Comparison of ENCODE assay signal across 8 cellular contexts in the genomic region with DNA sequence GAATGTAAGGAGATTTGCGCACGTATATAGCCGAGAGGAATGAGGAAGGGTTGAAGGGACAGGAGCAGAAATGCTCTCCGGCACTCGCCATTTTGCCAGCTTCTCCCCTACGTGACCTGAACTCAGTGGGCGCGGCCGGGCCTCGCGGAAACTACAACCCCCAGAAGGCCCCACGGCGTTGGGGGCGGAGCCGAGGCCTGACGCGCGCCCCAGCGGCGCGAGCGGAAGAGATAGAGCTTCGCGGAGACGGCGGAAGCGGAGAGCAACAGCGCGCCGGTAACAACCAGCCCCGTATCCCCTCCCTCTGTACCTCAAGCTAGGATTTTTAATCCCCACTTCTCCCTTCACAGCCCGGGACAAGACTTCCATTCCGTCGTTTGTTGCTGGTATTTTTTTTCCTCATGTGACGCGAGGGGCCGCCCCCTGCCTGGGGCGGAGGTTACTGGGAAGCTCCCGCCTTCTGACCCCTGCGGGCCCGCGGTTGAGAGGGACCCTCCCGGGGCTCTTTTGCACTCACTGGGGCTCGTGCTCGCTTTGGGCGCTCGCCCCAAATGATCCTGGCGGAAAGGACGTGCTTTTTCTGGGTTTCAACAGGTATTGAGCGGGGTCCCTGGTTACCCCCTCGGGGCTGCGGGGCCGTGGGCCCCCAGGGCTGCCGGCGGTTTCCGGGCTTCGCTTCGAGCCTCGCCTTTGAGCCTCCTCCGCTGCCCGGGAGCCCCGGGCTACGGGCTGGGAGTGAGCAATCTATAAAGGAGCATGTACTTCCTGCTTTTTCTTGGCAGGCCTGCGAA. TPM values are rescaled to one million over a fixed set of nuclear protein-coding genes. Genes with fewer than 3 reads are reported as not detected.
A peak's percentile ranks its signal among the peaks of the same experiment; 100 is the strongest.
DNase-seq lines count a peak whose midpoint lies in the region; ATAC-seq, FAIRE-seq and TF ChIP-seq lines count a peak whose summit lies in the region.

Gene R3HCC1L, plus strand, starts transcription at position 227 of the 791 bp plus-strand sequence. CDS start 73,458 bp downstream, outside the sequence.

- H3K27me3 ChIP-seq in SU-DHL-6 (ENCODE audit: low read length) (no peaks in the 10 kb centered on the region), pancreas (no peaks in the 10 kb centered on the region), thyroid gland (no peaks in the 10 kb centered on the region)

- peaks cover 34% of the 10 kb centered on the region for H3K4me1 Mint-ChIP-seq in activated naive CD8-positive, alpha-beta T cell treated with anti-CD3 and anti-CD28 coated beads, Interleukin-2, amount 10 ng/mL, durations not matched to agents 7 days and 5 days

- no peak for FAIRE-seq in pancreas (lab: Jason Lieb, UNC)

- H3K9me3 Mint-ChIP-seq in activated naive CD8-positive, alpha-beta T cell treated with anti-CD3 and anti-CD28 coated beads, Interleukin-2, amount 10 ng/mL, durations not matched to agents 7 days and 5 days, result peaks cover 5% of the 10 kb centered on the region

- peak; percentile 75 for DNase-seq in GM12864 (ENCODE audit: low read depth)
- DNase-seq in NCI-H1092 treated with DMSO at 0.1 percent for 48 hours (lab: John Stamatoyannopoulos, UW), result peak; percentile 72
- peak; percentile 97 for DNase-seq in activated naive CD8-positive, alpha-beta T cell treated with anti-CD3 and anti-CD28 coated beads, Interleukin-2, amount 10 ng/mL, durations not matched to agents 7 days and 5 days
- DNase-seq in Right ventricle myocardium superior, result peak; percentile 96
- DNase-seq in pancreas, result peak; percentile 86 to 97 (median 92)
- DNase-seq in thyroid gland, result peak; percentile 87 to 89

- peak within 1 kb of the TSS; percentile 88 for H3K4me3 Mint-ChIP-seq in activated naive CD8-positive, alpha-beta T cell treated with anti-CD3 and anti-CD28 coated beads, Interleukin-2, amount 10 ng/mL, durations not matched to agents 7 days and 5 days

- peaks cover 13% of the 10 kb centered on the region for H3K36me3 Mint-ChIP-seq in activated naive CD8-positive, alpha-beta T cell treated with anti-CD3 and anti-CD28 coated beads, Interleukin-2, amount 10 ng/mL, durations not matched to agents 7 days and 5 days

- WGBS in pancreas, 2 donors, result 0 to 1% methylated on average over 64 of the region's 64 CpGs
- 0 to 1% methylated on average over 45 to 48 of the region's 64 CpGs for WGBS in thyroid gland, 2 donors

- H3K9me2 ChIP-seq in SU-DHL-6 (replicated peaks; ENCODE audit: insufficient read depth, low read length), result no peaks in the 10 kb centered on the region

- no peaks in the 10 kb centered on the region; the same call in 1 of the 2 replicates for H3K9me3 ChIP-seq in SU-DHL-6 (ENCODE audit: insufficient read depth, low read length)
- H3K9me3 ChIP-seq in pancreas, result no peaks in the 10 kb centered on the region
- no peaks in the 10 kb centered on the region for H3K9me3 ChIP-seq in thyroid gland

- peaks cover 51% of the 10 kb centered on the region for H3K79me2 ChIP-seq in SU-DHL-6 (ENCODE audit: insufficient read depth, low read length)

- H3F3A ChIP-seq in SU-DHL-6 (ENCODE audit: insufficient read depth), result peaks cover 8% of the 10 kb centered on the region

- peak within 1 kb of the TSS; percentile 83 for H3K9ac ChIP-seq in SU-DHL-6 (ENCODE audit: low read length)

- H3K4me3 ChIP-seq in GM12864 (ENCODE audit: low read depth, low read length) (peak within 1 kb of the TSS; percentile 84), SU-DHL-6 (ENCODE audit: insufficient read depth, low read length, poor library complexity, severe bottlenecking) (peak within 1 kb of the TSS; percentile 85), pancreas (peak within 1 kb of the TSS; percentile 86 to 97 (median 93)), thyroid gland (replicated peaks in 1 of 3) (peak within 1 kb of the TSS; percentile 76 to 96 (median 86))

- peak within 1 kb of the TSS; percentile 96 for H3K27ac Mint-ChIP-seq in activated naive CD8-positive, alpha-beta T cell treated with anti-CD3 and anti-CD28 coated beads, Interleukin-2, amount 10 ng/mL, durations not matched to agents 7 days and 5 days

- H3K36me3 ChIP-seq in SU-DHL-6 (ENCODE audit: low read length) (no peaks in the 10 kb centered on the region), pancreas (no peaks in the 10 kb centered on the region), thyroid gland (no peaks in the 10 kb centered on the region)

- POLR2A ChIA-PET in activated naive CD8-positive, alpha-beta T cell treated with anti-CD3 and anti-CD28 coated beads, Interleukin-2, amount 10 ng/mL, durations not matched to agents 7 days and 5 days (lab: Charles Lee), result interaction anchor here (0.5 to 1.2 kb wide), 7 partner anchors 8 to 1852 kb away, joined by 3 to 5 read pairs (median 3); partner anchors contain the start of genes AVPI1, MARVELD1, RRP12 and ZFYVE27

- ATAC-seq in HG02623 (IDR thresholded peaks at IDR 0.05; ENCODE audit: unreplicated experiment) (peak; percentile 90), Right ventricle myocardium superior (ENCODE audit: poor library complexity) (peak; percentile 99), pancreas (peak; percentile 98 to 99 (median 98))
- peak; percentile 90 for ATAC-seq in activated naive CD8-positive, alpha-beta T cell treated with anti-CD3 and anti-CD28 coated beads, Interleukin-2, amount 10 ng/mL, durations not matched to agents 7 days and 5 days (ENCODE audit: low read depth)

- H4K20me1 ChIP-seq in SU-DHL-6 (ENCODE audit: low read depth, low read length), result peaks cover 4% of the 10 kb centered on the region

- peak; percentile 4 to 83 for TF ChIP-seq POLR2A in thyroid gland (IDR thresholded peaks at IDR 0.05)

- H3K4me2 ChIP-seq in SU-DHL-6 (ENCODE audit: low read depth, low read length, poor library complexity, severe bottlenecking), result peak within 1 kb of the TSS; percentile 61

- peak within 1 kb of the TSS; percentile 92 for H3K27ac ChIP-seq in SU-DHL-6 (ENCODE audit: low read depth, low read length)
- H3K27ac ChIP-seq in pancreas, result peak within 1 kb of the TSS; percentile 79 to 93 (median 91)
- H3K27ac ChIP-seq in thyroid gland, result peak within 1 kb of the TSS; percentile 88 to 93 (median 90)

- H2AFZ ChIP-seq in SU-DHL-6 (ENCODE audit: low read depth, low read length, severe bottlenecking), result peak within 1 kb of the TSS; percentile 95

- intact Hi-C loops in Right ventricle myocardium superior (cut with DNase I) (no loop called here), pancreas (cut with DNase I) (no loop called here), thyroid gland (cut with DNase I) (no loop called here)

- peaks cover 4% of the 10 kb centered on the region for H3K27me3 Mint-ChIP-seq in activated naive CD8-positive, alpha-beta T cell treated with anti-CD3 and anti-CD28 coated beads, Interleukin-2, amount 10 ng/mL, durations not matched to agents 7 days and 5 days

- TF ChIP-seq CTCF in GM12864 (IDR thresholded peaks at IDR 0.05; ENCODE audit: low read depth, low read length, missing control alignments), result no peak
- no peak for TF ChIP-seq CTCF in SU-DHL-6 (IDR thresholded peaks at IDR 0.05; ENCODE audit: insufficient read depth, low read length, poor library complexity, severe bottlenecking)
- no peak for TF ChIP-seq CTCF in pancreas (IDR thresholded peaks at IDR 0.05)
- TF ChIP-seq CTCF in thyroid gland (IDR thresholded peaks at IDR 0.05), result no peak

- H3K4me1 ChIP-seq in pancreas, result peaks cover 0 to 25% (median 15%) of the 10 kb centered on the region in 3 donors
- H3K4me1 ChIP-seq in thyroid gland, result peaks cover 5 to 11% of the 10 kb centered on the region in 2 donors

RNA-seq across cellular contexts. Expression of gene R3HCC1L, which starts in this region (rescaled TPM):
- 10 to 100 TPM; 19.6 to 21.8 TPM for total RNA-seq in activated naive CD8-positive, alpha-beta T cell treated with anti-CD3 and anti-CD28 coated beads, Interleukin-2, amount 10 ng/mL, durations not matched to agents 7 days and 5 days
- 4.9 TPM for total RNA-seq in Right ventricle myocardium superior
- total RNA-seq in pancreas, result 1 to 10 TPM; 3.9 to 9.5 (median 4.8) TPM
- polyA plus RNA-seq in pancreas, result 1 to 10 TPM; 4.7 to 8.7 TPM
- 10 to 100 TPM; 15.9 to 20.3 (median 18.6) TPM for total RNA-seq in thyroid gland

Comparison
In these comparisons a context has a peak if more than half of its experiments do, and no peak if none do; other contexts are left out.
1. Peak in every context shown above with its lines: DNase-seq, ATAC-seq, H3K4me3 ChIP-seq and H3K27ac ChIP-seq.